Comparison of ENCODE assay signal across 21 cellular contexts in genomic region chr3:171354706-171355582, GRCh38.
DNase-seq lines count a peak whose midpoint lies in the region; ATAC-seq and TF ChIP-seq lines count a peak whose summit lies in the region.
"Had no signal": no experiment of that assay in that cellular context is flagged by ENCODE, and none has a peak within 500 bp of the region (broad histone marks: within the 10 kb centered on the region; RNA-seq: fewer than 3 reads in every experiment).

No MANE protein-coding gene starts in this region.

- no peak overlapping the region for H3K9ac ChIP-seq in smooth muscle cell (ENCODE audit: low read depth)

- peaks cover 2% of the 10 kb centered on the region for H3K36me3 Mint-ChIP-seq in activated CD4-positive, alpha-beta T cell treated with anti-CD3 and anti-CD28 coated beads for 36 hours (ENCODE audit: low read depth)
- peaks cover 1% of the 10 kb centered on the region for H3K36me3 Mint-ChIP-seq in activated CD8-positive, alpha-beta memory T cell treated with anti-CD3 and anti-CD28 coated beads, Interleukin-2, amount 10 ng/mL, durations not matched to agents 7 days and 5 days
- H3K36me3 Mint-ChIP-seq: IgD-negative memory B cell, naive B cell had no signal

- intact Hi-C loops in activated CD4-positive, alpha-beta T cell treated with anti-CD3 and anti-CD28 coated beads for 36 hours (cut with DNase I, micrococcal nuclease): loop anchor here in 1 of 2 experiments (5.0 to 10.0 kb wide), 2 partner anchors 107 to 210 kb away; partner anchors contain the start of gene TNIK

- H3K79me2 ChIP-seq in smooth muscle cell (ENCODE audit: low read depth): peaks cover 7% of the 10 kb centered on the region

- H3K4me2 ChIP-seq in smooth muscle cell: peak overlapping the region; percentile 8

- H4K20me1 ChIP-seq in smooth muscle cell (ENCODE audit: low read depth): peaks cover 9% of the 10 kb centered on the region

- H3K4me1 ChIP-seq in smooth muscle cell (ENCODE audit: low read depth): no peaks in the 10 kb centered on the region

- no peaks in the 10 kb centered on the region for H3K36me3 ChIP-seq in smooth muscle cell (ENCODE audit: low read depth)
- H3K36me3 ChIP-seq: heart left ventricle, sigmoid colon had no signal

- no peaks in the 10 kb centered on the region for H3K9me3 Mint-ChIP-seq in activated CD4-positive, alpha-beta T cell treated with anti-CD3 and anti-CD28 coated beads for 36 hours (ENCODE audit: low read depth)
- no peaks in the 10 kb centered on the region for H3K9me3 Mint-ChIP-seq in activated CD8-positive, alpha-beta memory T cell treated with anti-CD3 and anti-CD28 coated beads, Interleukin-2, amount 10 ng/mL, durations not matched to agents 7 days and 5 days (ENCODE audit: low read depth)
- H3K9me3 Mint-ChIP-seq: endodermal cell, IgD-negative memory B cell, naive B cell had no signal

- ATAC-seq in activated CD4-positive, alpha-beta T cell treated with anti-CD3 and anti-CD28 coated beads for 36 hours: peak; percentile 18
- ATAC-seq in esophagus mucosa: peak; percentile 66
- no peak for ATAC-seq in GM18519 (IDR thresholded peaks at IDR 0.05; ENCODE audit: low FRiP score, unreplicated experiment)
- no peak for ATAC-seq in activated CD8-positive, alpha-beta memory T cell treated with anti-CD3 and anti-CD28 coated beads, Interleukin-2, amount 10 ng/mL, durations not matched to agents 7 days and 5 days
- ATAC-seq in GM18505 (IDR thresholded peaks at IDR 0.05; ENCODE audit: unreplicated experiment): no peak
- ATAC-seq: heart left ventricle, left colon, Panc1 had no signal

- H3K4me3 ChIP-seq in smooth muscle cell: no peak overlapping the region
- H3K4me3 ChIP-seq: body of pancreas, heart left ventricle, sigmoid colon had no signal

- POLR2A ChIA-PET in activated CD4-positive, alpha-beta T cell treated with anti-CD3 and anti-CD28 coated beads for 36 hours (lab: Charles Lee): interaction anchor here (0.6 kb wide), 1 partner anchor 485 kb away, joined by 3 read pairs; the partner anchor contains the start of gene RPL22L1
- POLR2A ChIA-PET in RWPE1 (lab: Yijun Ruan, JAX; ENCODE audit: low non-redundant PET): no interaction called here

- no peaks in the 10 kb centered on the region for H3K9me3 ChIP-seq in smooth muscle cell (replicated peaks; ENCODE audit: low read depth)
- H3K9me3 ChIP-seq: body of pancreas, heart left ventricle, sigmoid colon had no signal

- H3K27ac Mint-ChIP-seq in activated CD4-positive, alpha-beta T cell treated with anti-CD3 and anti-CD28 coated beads for 36 hours: peak overlapping the region; percentile 29
- H3K27ac Mint-ChIP-seq in activated CD8-positive, alpha-beta memory T cell treated with anti-CD3 and anti-CD28 coated beads, Interleukin-2, amount 10 ng/mL, durations not matched to agents 7 days and 5 days: no peak overlapping the region
- H3K27ac Mint-ChIP-seq: endodermal cell, naive B cell had no signal

- H3K4me1 Mint-ChIP-seq in activated CD4-positive, alpha-beta T cell treated with anti-CD3 and anti-CD28 coated beads for 36 hours: peaks cover 83% of the 10 kb centered on the region
- H3K4me1 Mint-ChIP-seq in activated CD8-positive, alpha-beta memory T cell treated with anti-CD3 and anti-CD28 coated beads, Interleukin-2, amount 10 ng/mL, durations not matched to agents 7 days and 5 days: peaks cover 4% of the 10 kb centered on the region
- H3K4me1 Mint-ChIP-seq: naive B cell had no signal

- CTCF ChIA-PET in activated CD4-positive, alpha-beta T cell treated with anti-CD3 and anti-CD28 coated beads for 36 hours (lab: Charles Lee): interaction anchor here (1.0 to 1.6 kb wide), 4 partner anchors 16 to 192 kb away, joined by 3 to 4 read pairs (median 3); no protein-coding TSS in a partner anchor
- CTCF ChIA-PET in RWPE1 (lab: Yijun Ruan, JAX): interaction anchor here (0.7 to 0.9 kb wide), 3 partner anchors 25 to 242 kb away, joined by 3 read pairs; no protein-coding TSS in a partner anchor
- CTCF ChIA-PET in activated CD8-positive, alpha-beta memory T cell treated with anti-CD3 and anti-CD28 coated beads, Interleukin-2, amount 10 ng/mL, durations not matched to agents 7 days and 5 days (lab: Charles Lee): no interaction called here

- H3K27me3 ChIP-seq in smooth muscle cell (ENCODE audit: low read depth): no peaks in the 10 kb centered on the region
- H3K27me3 ChIP-seq: body of pancreas, heart left ventricle, sigmoid colon had no signal

- H3K27me3 Mint-ChIP-seq in activated CD4-positive, alpha-beta T cell treated with anti-CD3 and anti-CD28 coated beads for 36 hours: no peaks in the 10 kb centered on the region
- H3K27me3 Mint-ChIP-seq in activated CD8-positive, alpha-beta memory T cell treated with anti-CD3 and anti-CD28 coated beads, Interleukin-2, amount 10 ng/mL, durations not matched to agents 7 days and 5 days: no peaks in the 10 kb centered on the region
- H3K27me3 Mint-ChIP-seq: IgD-negative memory B cell, naive B cell had no signal

- no peak for TF ChIP-seq POLR2A in GM18505 (IDR thresholded peaks at IDR 0.05; ENCODE audit: borderline replicate concordance, extremely low read depth, insufficient read depth, insufficient read length)

- no peaks in the 10 kb centered on the region for H3F3A ChIP-seq in smooth muscle cell (ENCODE audit: low read depth)

- H3K4me3 Mint-ChIP-seq in activated CD4-positive, alpha-beta T cell treated with anti-CD3 and anti-CD28 coated beads for 36 hours: no peak overlapping the region
- no peak overlapping the region for H3K4me3 Mint-ChIP-seq in activated CD8-positive, alpha-beta memory T cell treated with anti-CD3 and anti-CD28 coated beads, Interleukin-2, amount 10 ng/mL, durations not matched to agents 7 days and 5 days
- H3K4me3 Mint-ChIP-seq: endodermal cell, IgD-negative memory B cell, naive B cell had no signal

- WGBS in smooth muscle cell (ENCODE audit: low lambda C conversion rate): 57% methylated on average over 4 of the region's 4 CpGs

- H3K27ac ChIP-seq in RWPE1 (no peak overlapping the region), smooth muscle cell (ENCODE audit: low read depth) (peak overlapping the region; percentile 43)
- H3K27ac ChIP-seq: heart left ventricle, sigmoid colon had no signal

- no peak for TF ChIP-seq CTCF in RWPE1 (conservative IDR thresholded peaks at IDR 0.05; ENCODE audit: low read depth)
- no peak for TF ChIP-seq CTCF in smooth muscle cell (IDR thresholded peaks at IDR 0.05; ENCODE audit: borderline replicate concordance, insufficient read depth, poor library complexity, severe bottlenecking)

- no peak for DNase-seq in activated CD4-positive, alpha-beta T cell treated with anti-CD3 and anti-CD28 coated beads for 36 hours
- no peak for DNase-seq in activated CD4-positive, alpha-beta T cell treated with anti-CD3 and anti-CD28 coated beads, Interleukin-2, amount 50 U/mL, for 4 hours
- DNase-seq in RWPE1 (ENCODE audit: low spot score) (peak; percentile 48), smooth muscle cell (lab: John Stamatoyannopoulos, UW; ENCODE audit: unreplicated experiment) (no peak)
- no peak for DNase-seq in activated CD8-positive, alpha-beta memory T cell treated with anti-CD3 and anti-CD28 coated beads, Interleukin-2, amount 10 ng/mL, durations not matched to agents 7 days and 5 days
- DNase-seq: activated CD4-positive, alpha-beta T cell treated with anti-CD3 and anti-CD28 coated beads for 48 hours; activated effector memory CD4-positive, alpha-beta T cell treated with Interleukin-2 at 50 U/mL for 16 hours; body of pancreas; endodermal cell; heart left ventricle; left colon; naive B cell; NCI-H1105; NCI-H446; sigmoid colon; stimulated activated naive CD4-positive, alpha-beta T cell had no signal

- H2AFZ ChIP-seq in smooth muscle cell (ENCODE audit: low read depth): no peak overlapping the region

Comparison
In these comparisons a context has a peak if more than half of its experiments do, and no peak if none do; other contexts are left out.
1. ATAC-seq: peak in activated CD4-positive, alpha-beta T cell treated with anti-CD3 and anti-CD28 coated beads for 36 hours (single experiment) and esophagus mucosa (single experiment); none in GM18519 (single experiment), activated CD8-positive, alpha-beta memory T cell treated with anti-CD3 and anti-CD28 coated beads, Interleukin-2, amount 10 ng/mL, durations not matched to agents 7 days and 5 days (single experiment) and GM18505 (single experiment).